In the genomic region with DNA sequence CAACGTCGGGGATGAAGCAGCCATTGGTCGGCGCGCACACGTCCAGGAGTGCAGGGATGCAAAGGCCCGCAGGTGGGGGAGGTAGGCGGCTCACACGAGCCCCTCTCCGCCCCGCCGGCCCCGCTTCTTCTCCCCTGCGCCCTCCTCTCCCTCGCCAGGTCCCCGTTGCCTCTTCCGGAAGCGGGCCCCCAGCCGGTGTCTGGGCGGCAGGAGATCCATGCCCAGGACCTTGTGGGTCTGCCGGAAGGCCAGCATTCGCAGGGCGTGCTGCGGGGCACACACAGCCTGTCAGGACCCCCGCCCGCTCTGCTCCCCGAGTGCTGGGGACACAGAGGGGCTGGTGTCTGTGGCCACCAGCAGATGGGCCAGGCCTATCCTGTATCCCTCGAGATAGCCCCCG, we compare ENCODE assay signal across 7 cellular contexts. TPM values are rescaled to one million over a fixed set of nuclear protein-coding genes. Genes with fewer than 3 reads are reported as not detected.
"Had no signal": no experiment of that assay in that cellular context is flagged by ENCODE, and none has a peak within 500 bp of the region (broad histone marks: within the 10 kb centered on the region; RNA-seq: fewer than 3 reads in every experiment).

No MANE protein-coding gene starts in this region.

- DNase-seq: HCEC 1CT, IMR-90, KG1 had no signal

- H3K4me1 Mint-ChIP-seq: GM23338 had no signal

- H3K4me3 Mint-ChIP-seq: GM23338 had no signal

- H3K4me3 ChIP-seq: GM23338, K562 had no signal

- H3K4me2 ChIP-seq: GM23338 had no signal

- H3K27ac Mint-ChIP-seq: GM23338 had no signal

- ATAC-seq: GM23338, K562 had no signal

- H2AFZ ChIP-seq: GM23338 had no signal

RNA-seq across cellular contexts. Expression of gene MATK, which starts 19.7 kb away (rescaled TPM):
- total RNA-seq: IMR-90 had no signal
- polyA plus RNA-seq: IMR-90 had no signal

RNA-seq across cellular contexts. Expression of gene RAX2, which starts 33.8 kb away (rescaled TPM):
- total RNA-seq: GM23338, H1, HT-29, IMR-90, K562 had no signal
- polyA plus RNA-seq: IMR-90, K562 had no signal
